ENCODE assay signal across 1 cellular context in the genomic region with DNA sequence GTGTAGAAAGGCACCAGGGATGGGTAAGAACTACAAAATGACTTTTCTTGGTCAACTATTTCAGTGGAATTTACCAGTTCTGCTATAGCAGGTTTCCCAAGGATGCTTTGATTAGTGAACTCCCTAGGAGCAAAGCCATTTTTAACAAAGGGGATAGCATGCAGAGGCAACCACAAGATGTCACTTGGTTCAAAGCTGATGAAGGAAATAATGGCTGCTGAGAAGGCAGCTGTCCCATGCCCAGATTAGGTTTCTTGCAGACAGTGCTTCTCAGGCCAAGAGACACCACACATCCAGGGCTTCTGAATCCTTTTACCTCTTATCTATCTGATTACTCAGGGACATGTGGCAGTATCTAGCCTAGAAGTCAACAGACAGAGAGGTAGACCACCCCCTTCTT.
TF ChIP-seq lines count a peak whose summit lies in the region.

No MANE protein-coding gene starts in this region.

TF ChIP-seq in HepG2, 621 proteins besides CTCF, POLR2A, EP300 and RAD21 (continued from another document):
- no peak for TF ChIP-seq ELK4 (CRISPR knock-in tag; IDR thresholded peaks at IDR 0.05; ENCODE audit: borderline replicate concordance)
- TF ChIP-seq RCOR2 (CRISPR knock-in tag; IDR thresholded peaks at IDR 0.05): no peak
- no peak for TF ChIP-seq SSRP1 (CRISPR knock-in tag; IDR thresholded peaks at IDR 0.05)
